23 cellular contexts compared by ENCODE assay signal in the genomic region with DNA sequence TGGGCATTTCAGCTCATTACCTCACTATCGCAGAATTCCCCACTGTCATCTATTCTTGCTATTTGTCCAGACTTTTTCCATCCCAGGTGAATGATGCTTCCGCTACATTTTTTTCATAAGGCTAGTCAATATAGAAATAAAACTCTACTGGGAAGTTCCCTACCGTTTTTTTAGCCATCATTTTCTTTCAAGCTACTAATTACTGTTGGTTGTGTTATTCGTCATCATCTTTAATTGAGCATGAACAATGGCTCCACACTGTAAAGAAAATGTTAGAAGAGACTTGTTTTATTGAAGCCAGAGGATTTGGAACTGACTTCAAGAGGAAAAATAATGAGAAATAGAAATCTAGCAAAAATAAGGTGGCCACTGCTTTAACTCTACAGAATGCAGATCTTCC.
DNase-seq lines count a peak whose midpoint lies in the region; ATAC-seq, FAIRE-seq and TF ChIP-seq lines count a peak whose summit lies in the region.
"Had no signal": no experiment of that assay in that cellular context is flagged by ENCODE, and none has a peak within 500 bp of the region (broad histone marks: within the 10 kb centered on the region; RNA-seq: fewer than 3 reads in every experiment).

No MANE protein-coding gene starts in this region.

- H3K27me3 ChIP-seq in GM12878 (replicated peaks in 1 of 2; ENCODE audit: control insufficient read depth in 2 of 2, insufficient read depth in 2 of 2, low read length in 1 of 2) (no peaks in the 10 kb centered on the region; a peak in 1 of 4 replicates), brain microvascular endothelial cell (replicated peaks) (no peaks in the 10 kb centered on the region)

- POLR2A ChIA-PET in GM12878 (lab: Charles Lee) = no interaction called here
- POLR2A ChIA-PET in activated CD8-positive, alpha-beta T cell treated with anti-CD3 and anti-CD28 coated beads for 36 hours (lab: Charles Lee) = no interaction called here

- no peak for TF ChIP-seq RAD21 in GM12878 (IDR thresholded peaks at IDR 0.05; ENCODE audit: insufficient read depth, low read depth, low read length)

- H3K4me3 ChIP-seq in GM12878 = no peak overlapping the region
- H3K4me3 ChIP-seq in brain microvascular endothelial cell (ENCODE audit: low read depth, low read length) = no peak overlapping the region
- H3K4me3 ChIP-seq: A549, HAP-1 had no signal

- WGBS in GM12878 (ENCODE audit: insufficient coverage, insufficient replicate concordance, low lambda C conversion rate, missing lambda C conversion rate) = 10% methylated on average over 4 of the region's 4 CpGs

- no peaks in the 10 kb centered on the region for H3K27me3 Mint-ChIP-seq in activated CD8-positive, alpha-beta T cell treated with anti-CD3 and anti-CD28 coated beads for 36 hours

- no peaks in the 10 kb centered on the region for H3K36me3 Mint-ChIP-seq in activated CD8-positive, alpha-beta T cell treated with anti-CD3 and anti-CD28 coated beads for 36 hours (ENCODE audit: low read depth)
- H3K36me3 Mint-ChIP-seq: CD8-positive, alpha-beta T cell had no signal

- in situ Hi-C loops in GM12878 (cut with MboI) (no loop called here), brain microvascular endothelial cell (cut with HindIII; ENCODE audit: low pct_ligation_motif_present, low sequenced_read_pairs) (no loop called here)

- H3K4me3 Mint-ChIP-seq in activated CD8-positive, alpha-beta T cell treated with anti-CD3 and anti-CD28 coated beads for 36 hours = no peak overlapping the region
- H3K4me3 Mint-ChIP-seq: CD8-positive, alpha-beta T cell; HFFc6 had no signal

- H3K4me2 ChIP-seq in GM12878 (ENCODE audit: control insufficient read depth, insufficient read depth) = no peak overlapping the region
- H3K4me2 ChIP-seq: A549 had no signal

- no peaks in the 10 kb centered on the region for H3K36me3 ChIP-seq in GM12878 (ENCODE audit: control insufficient read depth in 2 of 2, insufficient read depth in 2 of 2, low read length in 1 of 2)
- no peaks in the 10 kb centered on the region for H3K36me3 ChIP-seq in brain microvascular endothelial cell (replicated peaks)
- H3K36me3 ChIP-seq: HAP-1 had no signal

- no peak overlapping the region for H3K27ac Mint-ChIP-seq in activated CD8-positive, alpha-beta T cell treated with anti-CD3 and anti-CD28 coated beads for 36 hours
- H3K27ac Mint-ChIP-seq: CD8-positive, alpha-beta T cell; HFFc6 had no signal

- TF ChIP-seq POLR2A in GM12878 (IDR thresholded peaks at IDR 0.05; ENCODE audit: low read depth, low read length) = no peak

- BruUV-seq in GM12878 (replicated peaks; lab: Mats Ljungman, UMichigan) = no TSS peak

- TF ChIP-seq EP300 in GM12878 (IDR thresholded peaks at IDR 0.05; ENCODE audit: borderline replicate concordance in 1 of 2, control insufficient read depth in 1 of 2, low read depth in 2 of 2, low read length in 2 of 2) = no peak

- no peaks in the 10 kb centered on the region for H3K79me2 ChIP-seq in GM12878 (ENCODE audit: control insufficient read depth, insufficient read depth, low read length)

- peaks cover 2% of the 10 kb centered on the region for H3K9me3 Mint-ChIP-seq in activated CD8-positive, alpha-beta T cell treated with anti-CD3 and anti-CD28 coated beads for 36 hours
- H3K9me3 Mint-ChIP-seq: HFFc6 had no signal

- SMC1A ChIA-PET in GM12878 (lab: Charles Lee; ENCODE audit: uncharacterized antibody, unreplicated experiment) = interaction anchor here (2.0 kb wide), 1 partner anchor 170 kb away, joined by 4 read pairs; no protein-coding TSS in a partner anchor

- no peak overlapping the region for H2AFZ ChIP-seq in GM12878 (ENCODE audit: control insufficient read depth, low read depth, low read length)

- H3K4me1 ChIP-seq in GM12878 (ENCODE audit: control insufficient read depth, insufficient read depth, low read length) = no peaks in the 10 kb centered on the region
- H3K4me1 ChIP-seq: A549 had no signal

- RAD21 ChIA-PET in GM12878 (lab: Charles Lee; ENCODE audit: unreplicated experiment) = no interaction called here

- TF ChIP-seq CTCF in GM12878 (IDR thresholded peaks at IDR 0.05 in 2 of 3, conservative IDR thresholded peaks at IDR 0.05 in 1 of 3; ENCODE audit: control insufficient read depth in 2 of 3, extremely low read depth in 1 of 3, insufficient read depth in 1 of 3, low read depth in 3 of 3, low read length in 3 of 3) (no peak), brain microvascular endothelial cell (IDR thresholded peaks at IDR 0.05; ENCODE audit: low read depth, low read length, missing control alignments) (no peak)
- TF ChIP-seq CTCF in activated CD8-positive, alpha-beta T cell treated with anti-CD3 and anti-CD28 coated beads for 36 hours (IDR thresholded peaks at IDR 0.05) = no peak

- intact Hi-C loops in GM12878 (cut with micrococcal nuclease; ENCODE audit: unreplicated experiment) (no loop called here), left ventricle myocardium superior (cut with micrococcal nuclease) (no loop called here)
- intact Hi-C loops in activated CD8-positive, alpha-beta T cell treated with anti-CD3 and anti-CD28 coated beads for 36 hours (cut with micrococcal nuclease) = no loop called here

- no peak overlapping the region for H3K9ac ChIP-seq in GM12878 (ENCODE audit: control insufficient read depth, insufficient read depth, low read length)

- ATAC-seq in GM12878 = peak; percentile 63
- no peak for ATAC-seq in activated CD8-positive, alpha-beta T cell treated with anti-CD3 and anti-CD28 coated beads for 36 hours
- no peak for ATAC-seq in left ventricle myocardium superior
- ATAC-seq: A549; CD8-positive, alpha-beta T cell had no signal

- CTCF ChIA-PET in GM12878 (lab: Yijun Ruan, JAX) = no interaction called here
- CTCF ChIA-PET in activated CD8-positive, alpha-beta T cell treated with anti-CD3 and anti-CD28 coated beads for 36 hours (lab: Charles Lee) = no interaction called here

- H3K4me1 Mint-ChIP-seq in activated CD8-positive, alpha-beta T cell treated with anti-CD3 and anti-CD28 coated beads for 36 hours (ENCODE audit: low read depth) = no peaks in the 10 kb centered on the region

- H3K27ac ChIP-seq in GM12878 (ENCODE audit: control insufficient read depth, insufficient read depth) = no peak overlapping the region
- no peak overlapping the region for H3K27ac ChIP-seq in brain microvascular endothelial cell
- H3K27ac ChIP-seq: A549 had no signal

- DNase-seq in COR-L47 (lab: John Stamatoyannopoulos, UW) = peak; percentile 8
- DNase-seq in DMS79 treated with DMSO at 0.1 percent for 48 hours (lab: John Stamatoyannopoulos, UW) = peak; percentile 3
- peak; percentile 18 for DNase-seq in NCI-H146 treated with DMSO at 0.1 percent for 48 hours (lab: John Stamatoyannopoulos, UW; ENCODE audit: unreplicated experiment)
- no peak for DNase-seq in GM12878 (ENCODE audit: low read depth, low spot score)
- DNase-seq in activated CD8-positive, alpha-beta T cell treated with anti-CD3 and anti-CD28 coated beads for 36 hours = no peak
- DNase-seq in left ventricle myocardium superior = no peak
- no peak for DNase-seq in stimulated activated CD4-positive, alpha-beta T cell treated with anti-CD3 and anti-CD28 coated beads, Interleukin-4, amount 100 ng/mL, for 4 hours
- no peak for DNase-seq in brain microvascular endothelial cell
- DNase-seq: 8988T; ACHN; C1 segment of cervical spinal cord; CD8-positive, alpha-beta T cell; DMS 273 treated with DMSO at 0.1 percent for 48 hours; EL; GDM1; GOT3; HFFc6 had no signal

- H3K9me3 ChIP-seq in GM12878 (replicated peaks; ENCODE audit: control insufficient read depth, insufficient read depth, low read length) = no peaks in the 10 kb centered on the region; the same call in 2 of the 3 replicates
- H3K9me3 ChIP-seq: A549, HAP-1 had no signal

- FAIRE-seq in GM12878 (lab: Jason Lieb, UNC) = peak; percentile 38
- FAIRE-seq: A549, D721Med, GM12891, GM18507, H54 had no signal

- H4K20me1 ChIP-seq in GM12878 (ENCODE audit: control insufficient read depth, insufficient read depth) = no peaks in the 10 kb centered on the region

TF ChIP-seq in GM12878, 131 proteins besides CTCF, POLR2A, EP300 and RAD21 (continues in another document):
- TF ChIP-seq, protein P1, sequence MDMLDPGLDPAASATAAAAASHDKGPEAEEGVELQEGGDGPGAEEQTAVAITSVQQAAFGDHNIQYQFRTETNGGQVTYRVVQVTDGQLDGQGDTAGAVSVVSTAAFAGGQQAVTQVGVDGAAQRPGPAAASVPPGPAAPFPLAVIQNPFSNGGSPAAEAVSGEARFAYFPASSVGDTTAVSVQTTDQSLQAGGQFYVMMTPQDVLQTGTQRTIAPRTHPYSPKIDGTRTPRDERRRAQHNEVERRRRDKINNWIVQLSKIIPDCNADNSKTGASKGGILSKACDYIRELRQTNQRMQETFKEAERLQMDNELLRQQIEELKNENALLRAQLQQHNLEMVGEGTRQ (IDR thresholded peaks at IDR 0.05; ENCODE audit: borderline replicate concordance, low read depth, low read length) = no peak
- TF ChIP-seq HDGF (IDR thresholded peaks at IDR 0.05) (no peak), BMI1 (IDR thresholded peaks at IDR 0.05; ENCODE audit: borderline replicate concordance) (peak; percentile 20; the same call in 1 of the 2 replicates), SMAD5 (IDR thresholded peaks at IDR 0.05; ENCODE audit: low read depth) (no peak), DPF2 (IDR thresholded peaks at IDR 0.05) (peak; percentile 55), ZSCAN29 (IDR thresholded peaks at IDR 0.05) (no peak), SIN3A (IDR thresholded peaks at IDR 0.05; ENCODE audit: low read depth, low read length) (no peak), RCOR1 (conservative IDR thresholded peaks at IDR 0.05; ENCODE audit: low read depth, low read length) (no peak)
- TF ChIP-seq, protein P2, sequence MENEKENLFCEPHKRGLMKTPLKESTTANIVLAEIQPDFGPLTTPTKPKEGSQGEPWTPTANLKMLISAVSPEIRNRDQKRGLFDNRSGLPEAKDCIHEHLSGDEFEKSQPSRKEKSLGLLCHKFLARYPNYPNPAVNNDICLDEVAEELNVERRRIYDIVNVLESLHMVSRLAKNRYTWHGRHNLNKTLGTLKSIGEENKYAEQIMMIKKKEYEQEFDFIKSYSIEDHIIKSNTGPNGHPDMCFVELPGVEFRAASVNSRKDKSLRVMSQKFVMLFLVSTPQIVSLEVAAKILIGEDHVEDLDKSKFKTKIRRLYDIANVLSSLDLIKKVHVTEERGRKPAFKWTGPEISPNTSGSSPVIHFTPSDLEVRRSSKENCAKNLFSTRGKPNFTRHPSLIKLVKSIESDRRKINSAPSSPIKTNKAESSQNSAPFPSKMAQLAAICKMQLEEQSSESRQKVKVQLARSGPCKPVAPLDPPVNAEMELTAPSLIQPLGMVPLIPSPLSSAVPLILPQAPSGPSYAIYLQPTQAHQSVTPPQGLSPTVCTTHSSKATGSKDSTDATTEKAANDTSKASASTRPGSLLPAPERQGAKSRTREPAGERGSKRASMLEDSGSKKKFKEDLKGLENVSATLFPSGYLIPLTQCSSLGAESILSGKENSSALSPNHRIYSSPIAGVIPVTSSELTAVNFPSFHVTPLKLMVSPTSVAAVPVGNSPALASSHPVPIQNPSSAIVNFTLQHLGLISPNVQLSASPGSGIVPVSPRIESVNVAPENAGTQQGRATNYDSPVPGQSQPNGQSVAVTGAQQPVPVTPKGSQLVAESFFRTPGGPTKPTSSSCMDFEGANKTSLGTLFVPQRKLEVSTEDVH (IDR thresholded peaks at IDR 0.05; ENCODE audit: low read depth, partially characterized antibody) = no peak

Comparison
In these comparisons a context has a peak if more than half of its experiments do, and no peak if none do; other contexts are left out.
1. DNase-seq: peak in COR-L47 (single experiment), DMS79 treated with DMSO at 0.1 percent for 48 hours (single experiment) and NCI-H146 treated with DMSO at 0.1 percent for 48 hours (single experiment); none in GM12878 (single experiment), activated CD8-positive, alpha-beta T cell treated with anti-CD3 and anti-CD28 coated beads for 36 hours (single experiment), left ventricle myocardium superior (single experiment), stimulated activated CD4-positive, alpha-beta T cell treated with anti-CD3 and anti-CD28 coated beads, Interleukin-4, amount 100 ng/mL, for 4 hours (0 of 2) and brain microvascular endothelial cell (single experiment).